Comparison of ENCODE assay signal across 8 cellular contexts in the genomic region with DNA sequence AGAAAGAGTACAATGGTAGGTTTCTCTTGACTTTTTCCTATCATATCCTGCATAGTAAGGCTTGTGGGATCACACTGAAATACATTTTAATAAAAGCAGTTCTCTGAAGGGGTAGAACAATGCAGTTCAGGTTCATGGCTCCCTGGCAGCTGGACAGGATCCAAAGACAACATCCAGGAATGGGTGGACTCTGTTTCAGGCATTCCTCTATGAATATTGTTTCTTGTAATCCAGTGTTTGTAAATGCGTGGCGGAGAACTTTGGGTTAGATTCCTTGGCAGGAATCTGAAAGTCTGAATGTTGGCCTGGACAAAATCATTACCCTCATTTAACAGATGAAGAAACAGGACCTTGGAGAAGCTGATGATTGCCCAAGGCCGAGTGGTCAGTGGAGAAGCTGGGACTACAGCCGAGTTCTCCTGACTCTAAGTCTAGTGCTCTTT. TPM values are rescaled to one million over a fixed set of nuclear protein-coding genes. Genes with fewer than 3 reads are reported as not detected.
DNase-seq lines count a peak whose midpoint lies in the region; ATAC-seq and TF ChIP-seq lines count a peak whose summit lies in the region.

No MANE protein-coding gene starts in this region.

- peak overlapping the region; percentile 65 for H3K9ac ChIP-seq in mammary epithelial cell (ENCODE audit: insufficient read depth, low read length)

- H3K27me3 ChIP-seq in mammary epithelial cell (ENCODE audit: insufficient read depth, low read length) (no peaks in the 10 kb centered on the region), right lobe of liver (no peaks in the 10 kb centered on the region), vagina (no peaks in the 10 kb centered on the region)

- no peaks in the 10 kb centered on the region for H4K20me1 ChIP-seq in mammary epithelial cell (ENCODE audit: insufficient read depth, low read length)

- DNase-seq in Right ventricle myocardium inferior (ENCODE audit: missing footprints): no peak
- DNase-seq in cardiac septum (ENCODE audit: low spot score): no peak
- DNase-seq in mammary epithelial cell: peak; percentile 80
- DNase-seq in right lobe of liver: peak in 2 of 3 donors; percentile 57 to 71
- no peak for DNase-seq in vagina (ENCODE audit: extremely low spot score in 2 of 2)
- DNase-seq in midbrain (lab: John Stamatoyannopoulos, UW): no peak

- no peak for TF ChIP-seq POLR2A in right lobe of liver (IDR thresholded peaks at IDR 0.05)
- no peak for TF ChIP-seq POLR2A in vagina (IDR thresholded peaks at IDR 0.05)

- H3K36me3 ChIP-seq in mammary epithelial cell (ENCODE audit: insufficient read depth, low read length) (no peaks in the 10 kb centered on the region), right lobe of liver (no peaks in the 10 kb centered on the region), vagina (no peaks in the 10 kb centered on the region)

- ATAC-seq in Right ventricle myocardium inferior: peak; percentile 35
- peak; percentile 68 to 79 (median 72) for ATAC-seq in right lobe of liver
- ATAC-seq in HG03571 (IDR thresholded peaks at IDR 0.05; ENCODE audit: unreplicated experiment): no peak
- no peak for ATAC-seq in GM19023 (IDR thresholded peaks at IDR 0.05; ENCODE audit: unreplicated experiment)

- H3K4me1 ChIP-seq in mammary epithelial cell (ENCODE audit: insufficient read depth, low read length) (peaks cover 28% of the 10 kb centered on the region), right lobe of liver (peaks cover 0 to 45% (median 21%) of the 10 kb centered on the region in 4 donors), vagina (peaks cover 63% of the 10 kb centered on the region)

- H3K4me3 ChIP-seq in mammary epithelial cell (replicated peaks in 1 of 3; ENCODE audit: insufficient read depth in 1 of 3, low read depth in 2 of 3, low read length in 3 of 3) (peak overlapping the region in 2 of 3 experiments; percentile 0 to 8), right lobe of liver (no peak overlapping the region), vagina (no peak overlapping the region)

- BruUV-seq in mammary epithelial cell (replicated peaks; lab: Mats Ljungman, UMichigan): no TSS peak

- TF ChIP-seq CTCF in mammary epithelial cell (conservative IDR thresholded peaks at IDR 0.05 in 1 of 2, IDR thresholded peaks at IDR 0.05 in 1 of 2; ENCODE audit: extremely low read depth in 1 of 2, insufficient read depth in 1 of 2, low read depth in 1 of 2, low read length in 2 of 2): no peak
- no peak for TF ChIP-seq CTCF in right lobe of liver (IDR thresholded peaks at IDR 0.05)
- TF ChIP-seq CTCF in vagina (IDR thresholded peaks at IDR 0.05): no peak

- no peaks in the 10 kb centered on the region for H3K9me3 ChIP-seq in mammary epithelial cell (replicated peaks; ENCODE audit: insufficient read depth, low read length)
- H3K9me3 ChIP-seq in right lobe of liver: no peaks in the 10 kb centered on the region
- no peaks in the 10 kb centered on the region for H3K9me3 ChIP-seq in vagina

- CTCF ChIA-PET in mammary epithelial cell (lab: Charles Lee; ENCODE audit: low non-redundant PET): interaction anchor here (0.7 kb wide), 1 partner anchor 55 kb away, joined by 3 read pairs; no protein-coding TSS in a partner anchor

- in situ Hi-C loops in mammary epithelial cell (cut with MboI; ENCODE audit: low sequenced_read_pairs in 2 of 2): no loop called here

- WGBS in mammary epithelial cell (ENCODE audit: low coverage, missing lambda C conversion rate): 2% methylated on average over 4 of the region's 4 CpGs
- 22% methylated on average over 4 of the region's 4 CpGs for WGBS in right lobe of liver (ENCODE audit: insufficient coverage, low coverage, low lambda C conversion rate, missing lambda C conversion rate)

- intact Hi-C loops in Right ventricle myocardium inferior (cut with DNase I) (loop anchor here (2.0 kb wide), 1 partner anchor 43 kb away; a partner anchor contains a TSS), cardiac septum (cut with DNase I) (no loop called here), mammary epithelial cell (cut with micrococcal nuclease) (loop anchor here (2.0 kb wide), 1 partner anchor 31 kb away; no protein-coding TSS in a partner anchor), right lobe of liver (cut with DNase I) (no loop called here), vagina (cut with DNase I) (no loop called here)

- H2AFZ ChIP-seq in mammary epithelial cell (ENCODE audit: low read depth, low read length): peak overlapping the region; percentile 64

- H3K4me2 ChIP-seq in mammary epithelial cell (ENCODE audit: insufficient read depth, low read depth, low read length): peak overlapping the region; percentile 70

- H3K79me2 ChIP-seq in mammary epithelial cell (ENCODE audit: insufficient read depth, low read length): peaks cover 23% of the 10 kb centered on the region

- dilution Hi-C loops in mammary epithelial cell (cut with HindIII; ENCODE audit: low sequenced_read_pairs): no loop called here

- H3K27ac ChIP-seq in mammary epithelial cell (ENCODE audit: insufficient read depth, low read depth, low read length): peak overlapping the region; percentile 47
- H3K27ac ChIP-seq in right lobe of liver: peak overlapping the region in 2 of 3 donors; percentile 0 to 38
- peak overlapping the region; percentile 30 for H3K27ac ChIP-seq in vagina

RNA-seq across cellular contexts. Expression of a gene that starts 43.5 kb away (rescaled TPM):
- total RNA-seq in Right ventricle myocardium inferior (191 TPM), cardiac septum (61.4 TPM), mammary epithelial cell (10 to 100 TPM; 44.6 to 65.3 TPM), right lobe of liver (100 to 1,000 TPM in 1 of 6 experiments, 10 to 100 TPM in 5; 34.6 to 118 (median 47.8) TPM), vagina (145 TPM)
- polyA plus RNA-seq in mammary epithelial cell: 11.5 TPM
- polyA minus RNA-seq in mammary epithelial cell: 157 TPM

Comparison
In these comparisons a context has a peak if more than half of its experiments do, and no peak if none do; other contexts are left out.
1. intact Hi-C loops: an anchor here in Right ventricle myocardium inferior (2.0 kb wide) and mammary epithelial cell (2.0 kb wide); none called in cardiac septum, right lobe of liver and vagina.
2. ATAC-seq: peak in Right ventricle myocardium inferior (single experiment) and right lobe of liver (4 of 4); none in HG03571 (single experiment) and GM19023 (single experiment).
3. DNase-seq: peak in mammary epithelial cell (single experiment) and right lobe of liver (2 of 3); none in Right ventricle myocardium inferior (single experiment), cardiac septum (single experiment), vagina (0 of 2) and midbrain (single experiment).
4. H3K4me3 ChIP-seq: peak in mammary epithelial cell (2 of 3); none in right lobe of liver (0 of 3) and vagina (0 of 2).
5. Peak in every context shown above with its lines, with median percentiles within 50 percentile points of each other: H3K27ac ChIP-seq.